ENCODE assay signal across 1 cellular context in genomic region chr13:41533676-41534075, GRCh38.
TF ChIP-seq lines count a peak whose summit lies in the region.

No MANE protein-coding gene starts in this region.

TF ChIP-seq in SK-N-SH, 30 proteins besides CTCF, POLR2A, EP300 and RAD21 (continued from another document):
- TF ChIP-seq, protein P1, sequence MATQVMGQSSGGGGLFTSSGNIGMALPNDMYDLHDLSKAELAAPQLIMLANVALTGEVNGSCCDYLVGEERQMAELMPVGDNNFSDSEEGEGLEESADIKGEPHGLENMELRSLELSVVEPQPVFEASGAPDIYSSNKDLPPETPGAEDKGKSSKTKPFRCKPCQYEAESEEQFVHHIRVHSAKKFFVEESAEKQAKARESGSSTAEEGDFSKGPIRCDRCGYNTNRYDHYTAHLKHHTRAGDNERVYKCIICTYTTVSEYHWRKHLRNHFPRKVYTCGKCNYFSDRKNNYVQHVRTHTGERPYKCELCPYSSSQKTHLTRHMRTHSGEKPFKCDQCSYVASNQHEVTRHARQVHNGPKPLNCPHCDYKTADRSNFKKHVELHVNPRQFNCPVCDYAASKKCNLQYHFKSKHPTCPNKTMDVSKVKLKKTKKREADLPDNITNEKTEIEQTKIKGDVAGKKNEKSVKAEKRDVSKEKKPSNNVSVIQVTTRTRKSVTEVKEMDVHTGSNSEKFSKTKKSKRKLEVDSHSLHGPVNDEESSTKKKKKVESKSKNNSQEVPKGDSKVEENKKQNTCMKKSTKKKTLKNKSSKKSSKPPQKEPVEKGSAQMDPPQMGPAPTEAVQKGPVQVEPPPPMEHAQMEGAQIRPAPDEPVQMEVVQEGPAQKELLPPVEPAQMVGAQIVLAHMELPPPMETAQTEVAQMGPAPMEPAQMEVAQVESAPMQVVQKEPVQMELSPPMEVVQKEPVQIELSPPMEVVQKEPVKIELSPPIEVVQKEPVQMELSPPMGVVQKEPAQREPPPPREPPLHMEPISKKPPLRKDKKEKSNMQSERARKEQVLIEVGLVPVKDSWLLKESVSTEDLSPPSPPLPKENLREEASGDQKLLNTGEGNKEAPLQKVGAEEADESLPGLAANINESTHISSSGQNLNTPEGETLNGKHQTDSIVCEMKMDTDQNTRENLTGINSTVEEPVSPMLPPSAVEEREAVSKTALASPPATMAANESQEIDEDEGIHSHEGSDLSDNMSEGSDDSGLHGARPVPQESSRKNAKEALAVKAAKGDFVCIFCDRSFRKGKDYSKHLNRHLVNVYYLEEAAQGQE (IDR thresholded peaks at IDR 0.05; ENCODE audit: low read depth, low read length), result no peak
- TF ChIP-seq TAF1 (IDR thresholded peaks at IDR 0.05; ENCODE audit: borderline replicate concordance, low read depth, low read length), result no peak
- TF ChIP-seq, protein P2, sequence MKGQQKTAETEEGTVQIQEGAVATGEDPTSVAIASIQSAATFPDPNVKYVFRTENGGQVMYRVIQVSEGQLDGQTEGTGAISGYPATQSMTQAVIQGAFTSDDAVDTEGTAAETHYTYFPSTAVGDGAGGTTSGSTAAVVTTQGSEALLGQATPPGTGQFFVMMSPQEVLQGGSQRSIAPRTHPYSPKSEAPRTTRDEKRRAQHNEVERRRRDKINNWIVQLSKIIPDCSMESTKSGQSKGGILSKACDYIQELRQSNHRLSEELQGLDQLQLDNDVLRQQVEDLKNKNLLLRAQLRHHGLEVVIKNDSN (IDR thresholded peaks at IDR 0.05; ENCODE audit: borderline replicate concordance, low read depth), result no peak
- TF ChIP-seq YY1 (IDR thresholded peaks at IDR 0.05; ENCODE audit: low read depth), result no peak
- no peak for TF ChIP-seq ELF1 (IDR thresholded peaks at IDR 0.05)
- TF ChIP-seq JUND (IDR thresholded peaks at IDR 0.05), result no peak
- TF ChIP-seq, protein P3, sequence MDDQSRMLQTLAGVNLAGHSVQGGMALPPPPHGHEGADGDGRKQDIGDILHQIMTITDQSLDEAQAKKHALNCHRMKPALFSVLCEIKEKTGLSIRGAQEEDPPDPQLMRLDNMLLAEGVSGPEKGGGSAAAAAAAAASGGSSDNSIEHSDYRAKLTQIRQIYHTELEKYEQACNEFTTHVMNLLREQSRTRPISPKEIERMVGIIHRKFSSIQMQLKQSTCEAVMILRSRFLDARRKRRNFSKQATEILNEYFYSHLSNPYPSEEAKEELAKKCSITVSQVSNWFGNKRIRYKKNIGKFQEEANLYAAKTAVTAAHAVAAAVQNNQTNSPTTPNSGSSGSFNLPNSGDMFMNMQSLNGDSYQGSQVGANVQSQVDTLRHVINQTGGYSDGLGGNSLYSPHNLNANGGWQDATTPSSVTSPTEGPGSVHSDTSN (IDR thresholded peaks at IDR 0.05), result no peak
- TF ChIP-seq CHD2 (IDR thresholded peaks at IDR 0.05; ENCODE audit: low read length, partially characterized antibody), result no peak
- TF ChIP-seq TCF12 (IDR thresholded peaks at IDR 0.05), result no peak
TF ChIP-seq in SK-N-SH: peak in this region for 0.
